In genomic region chr5:35698057-35698808, GRCh38 we compare ENCODE assay signal across 26 cellular contexts.
DNase-seq lines count a peak whose midpoint lies in the region; ATAC-seq and TF ChIP-seq lines count a peak whose summit lies in the region.
"Had no signal": no experiment of that assay in that cellular context is flagged by ENCODE, and none has a peak within 500 bp of the region (broad histone marks: within the 10 kb centered on the region; RNA-seq: fewer than 3 reads in every experiment).

No MANE protein-coding gene starts in this region.

- no peaks in the 10 kb centered on the region for H3K27me3 ChIP-seq in suprapubic skin

- H3K4me1 Mint-ChIP-seq in activated CD8-positive, alpha-beta T cell treated with anti-CD3 and anti-CD28 coated beads for 36 hours (ENCODE audit: low read depth) = no peaks in the 10 kb centered on the region
- H3K4me1 Mint-ChIP-seq: H9 had no signal

- H3K4me1 ChIP-seq in suprapubic skin = no peaks in the 10 kb centered on the region
- H3K4me1 ChIP-seq: SJCRH30 had no signal

- no peaks in the 10 kb centered on the region for H3K9me3 ChIP-seq in suprapubic skin
- H3K9me3 ChIP-seq: SJCRH30 had no signal

- no peak overlapping the region for H3K27ac ChIP-seq in suprapubic skin
- H3K27ac ChIP-seq: 22Rv1, SJCRH30 had no signal

- WGBS in suprapubic skin = 75% methylated on average over 4 of the region's 4 CpGs

- no peak for ATAC-seq in HG03460 (IDR thresholded peaks at IDR 0.05; ENCODE audit: unreplicated experiment)
- no peak for ATAC-seq in activated CD8-positive, alpha-beta T cell treated with anti-CD3 and anti-CD28 coated beads for 36 hours

- no peak for TF ChIP-seq CTCF in activated CD8-positive, alpha-beta T cell treated with anti-CD3 and anti-CD28 coated beads for 36 hours (IDR thresholded peaks at IDR 0.05)
- no peak for TF ChIP-seq CTCF in suprapubic skin (IDR thresholded peaks at IDR 0.05)

- H3K4me3 Mint-ChIP-seq in activated CD8-positive, alpha-beta T cell treated with anti-CD3 and anti-CD28 coated beads for 36 hours = no peak overlapping the region
- H3K4me3 Mint-ChIP-seq: H9, IgD-negative memory B cell had no signal

- TF ChIP-seq POLR2A in suprapubic skin (IDR thresholded peaks at IDR 0.05) = no peak

- H3K27ac Mint-ChIP-seq in activated CD8-positive, alpha-beta T cell treated with anti-CD3 and anti-CD28 coated beads for 36 hours = no peak overlapping the region
- H3K27ac Mint-ChIP-seq: CD4-positive, CD25-positive, alpha-beta regulatory T cell; H9; IgD-negative memory B cell had no signal

- peaks cover 8% of the 10 kb centered on the region for H3K36me3 Mint-ChIP-seq in activated CD8-positive, alpha-beta T cell treated with anti-CD3 and anti-CD28 coated beads for 36 hours (ENCODE audit: low read depth)
- H3K36me3 Mint-ChIP-seq: IgD-negative memory B cell had no signal

- H3K27me3 Mint-ChIP-seq in activated CD8-positive, alpha-beta T cell treated with anti-CD3 and anti-CD28 coated beads for 36 hours = no peaks in the 10 kb centered on the region
- H3K27me3 Mint-ChIP-seq: CD4-positive, CD25-positive, alpha-beta regulatory T cell; IgD-negative memory B cell had no signal

- H3K36me3 ChIP-seq in suprapubic skin = no peaks in the 10 kb centered on the region
- H3K36me3 ChIP-seq: SJCRH30 had no signal

- intact Hi-C loops in activated CD8-positive, alpha-beta T cell treated with anti-CD3 and anti-CD28 coated beads for 36 hours (cut with micrococcal nuclease) = no loop called here

- H3K4me3 ChIP-seq in suprapubic skin = no peak overlapping the region
- H3K4me3 ChIP-seq: SJCRH30 had no signal

- CTCF ChIA-PET in activated CD8-positive, alpha-beta T cell treated with anti-CD3 and anti-CD28 coated beads for 36 hours (lab: Charles Lee) = interaction anchor here (0.8 to 2.1 kb wide), 3 partner anchors 11 to 47 kb away, joined by 3 to 5 read pairs (median 3); no protein-coding TSS in a partner anchor

- POLR2A ChIA-PET in activated CD8-positive, alpha-beta T cell treated with anti-CD3 and anti-CD28 coated beads for 36 hours (lab: Charles Lee) = no interaction called here

- no peaks in the 10 kb centered on the region for H3K9me3 Mint-ChIP-seq in activated CD8-positive, alpha-beta T cell treated with anti-CD3 and anti-CD28 coated beads for 36 hours
- H3K9me3 Mint-ChIP-seq: H9 had no signal

- no peak for TF ChIP-seq EP300 in suprapubic skin (IDR thresholded peaks at IDR 0.05)

- DNase-seq in SIG-M5 treated with dmso at 0.1 percent for 504 hours (lab: John Stamatoyannopoulos, UW; ENCODE audit: unreplicated experiment) (peak; percentile 37), SIG-M5 (lab: John Stamatoyannopoulos, UW) (no peak), MV-4-11 (lab: John Stamatoyannopoulos, UW) (peak; percentile 75), SKM-1 treated with dmso at 0.1 percent for 144 hours (lab: John Stamatoyannopoulos, UW; ENCODE audit: unreplicated experiment) (peak; percentile 16), NCI-H1092 (lab: John Stamatoyannopoulos, UW) (no peak), suprapubic skin (ENCODE audit: low spot score in 2 of 2) (no peak)
- DNase-seq in activated CD8-positive, alpha-beta T cell treated with anti-CD3 and anti-CD28 coated beads for 36 hours = no peak
- DNase-seq: AML-193; CD4-positive, CD25-positive, alpha-beta regulatory T cell; COR-L47; DMS 273 treated with DMSO at 0.1 percent for 48 hours; DND-41; H9; Kasumi-1; MM.1S; NCI-H1417; NCI-H187 treated with DMSO at 0.1 percent for 48 hours; NCI-H526; OCI-M1; RPMI8226; SJCRH30; SW 1271; T-helper 2 cell had no signal

Comparison
In these comparisons a context has a peak if more than half of its experiments do, and no peak if none do; other contexts are left out.
1. DNase-seq: peak in SIG-M5 treated with dmso at 0.1 percent for 504 hours (single experiment), MV-4-11 (single experiment) and SKM-1 treated with dmso at 0.1 percent for 144 hours (single experiment); none in SIG-M5 (single experiment), activated CD8-positive, alpha-beta T cell treated with anti-CD3 and anti-CD28 coated beads for 36 hours (single experiment), NCI-H1092 (single experiment) and suprapubic skin (0 of 2).